In the genomic region with DNA sequence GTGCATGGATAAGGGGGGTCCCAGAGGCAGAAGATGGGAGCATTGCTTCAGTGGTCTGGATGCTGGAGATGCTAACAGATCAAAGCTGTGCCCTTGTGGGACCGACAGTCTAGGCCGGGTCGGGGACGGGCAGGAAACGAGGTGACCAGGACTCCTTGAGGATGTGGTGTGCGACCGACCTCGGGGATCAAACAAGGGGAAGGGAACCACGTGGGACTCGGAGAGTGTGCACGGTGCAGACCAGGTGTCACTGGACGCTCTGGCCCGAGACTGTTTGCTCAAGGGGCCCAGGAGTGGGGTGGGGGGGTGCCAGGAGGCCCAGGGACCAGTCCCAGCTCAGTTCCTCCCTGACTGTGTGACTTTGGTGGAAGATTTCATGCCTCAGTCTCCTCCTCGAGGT, we compare ENCODE assay signal across 1 cellular context.
A peak's percentile ranks its signal among the peaks of the same experiment; 100 is the strongest.
TF ChIP-seq lines count a peak whose summit lies in the region.

No MANE protein-coding gene starts in this region.

TF ChIP-seq in HepG2, 621 proteins besides CTCF, POLR2A, EP300 and RAD21 (continued from another document):
- TF ChIP-seq, protein P1, sequence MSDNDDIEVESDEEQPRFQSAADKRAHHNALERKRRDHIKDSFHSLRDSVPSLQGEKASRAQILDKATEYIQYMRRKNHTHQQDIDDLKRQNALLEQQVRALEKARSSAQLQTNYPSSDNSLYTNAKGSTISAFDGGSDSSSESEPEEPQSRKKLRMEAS (IDR thresholded peaks at IDR 0.05), result peak; percentile 88
- TF ChIP-seq ZNF34 (CRISPR knock-in tag; IDR thresholded peaks at IDR 0.05; ENCODE audit: borderline replicate concordance) (no peak), KDM5B (CRISPR knock-in tag; IDR thresholded peaks at IDR 0.05; ENCODE audit: borderline replicate concordance) (no peak), MAZ (IDR thresholded peaks at IDR 0.05; ENCODE audit: borderline replicate concordance, low read depth, low read length) (no peak), MAZ (CRISPR knock-in tag; IDR thresholded peaks at IDR 0.05; ENCODE audit: low read depth) (no peak), CEBPB (IDR thresholded peaks at IDR 0.05; ENCODE audit: borderline replicate concordance, low read depth, low read length) (no peak), MIXL1 (CRISPR knock-in tag; IDR thresholded peaks at IDR 0.05) (no peak), GLI4 (CRISPR knock-in tag; IDR thresholded peaks at IDR 0.05; ENCODE audit: borderline replicate concordance) (no peak), ZNF629 (CRISPR knock-in tag; conservative IDR thresholded peaks at IDR 0.05) (peak; percentile 70), ZNF879 (CRISPR knock-in tag; IDR thresholded peaks at IDR 0.05) (no peak), RXRB (CRISPR knock-in tag; IDR thresholded peaks at IDR 0.05; ENCODE audit: borderline replicate concordance) (0 out of 2 replicates have a peak, but pooled peaks have one; percentile 33), BRD4 (CRISPR knock-in tag; IDR thresholded peaks at IDR 0.05) (no peak), KDM5A (IDR thresholded peaks at IDR 0.05; ENCODE audit: borderline replicate concordance, low read length) (no peak), ZNF101 (CRISPR knock-in tag; IDR thresholded peaks at IDR 0.05; ENCODE audit: borderline replicate concordance, low read depth) (no peak), SRSF4 (IDR thresholded peaks at IDR 0.05; ENCODE audit: low read depth, low read length, poor library complexity, severe bottlenecking) (no peak), FOXJ3 (CRISPR knock-in tag; IDR thresholded peaks at IDR 0.05; ENCODE audit: borderline replicate concordance) (no peak), CC2D1A (CRISPR knock-in tag; IDR thresholded peaks at IDR 0.05) (no peak), RARA (CRISPR knock-in tag; IDR thresholded peaks at IDR 0.05) (peak; percentile 45), SPEN (CRISPR knock-in tag; IDR thresholded peaks at IDR 0.05; ENCODE audit: low read depth) (no peak), GPN1 (CRISPR knock-in tag; IDR thresholded peaks at IDR 0.05; ENCODE audit: borderline replicate concordance) (no peak), ZSCAN30 (CRISPR knock-in tag; IDR thresholded peaks at IDR 0.05) (no peak), MTA1 (CRISPR knock-in tag; IDR thresholded peaks at IDR 0.05; ENCODE audit: borderline replicate concordance) (peak; percentile 19; the same call in 1 of the 2 replicates), ZNF788 (CRISPR knock-in tag; IDR thresholded peaks at IDR 0.05; ENCODE audit: borderline replicate concordance) (no peak), SMAD1 (CRISPR knock-in tag; IDR thresholded peaks at IDR 0.05; ENCODE audit: borderline replicate concordance, low read depth) (no peak), HOXA7 (CRISPR knock-in tag; IDR thresholded peaks at IDR 0.05) (no peak)
- TF ChIP-seq, protein P2, sequence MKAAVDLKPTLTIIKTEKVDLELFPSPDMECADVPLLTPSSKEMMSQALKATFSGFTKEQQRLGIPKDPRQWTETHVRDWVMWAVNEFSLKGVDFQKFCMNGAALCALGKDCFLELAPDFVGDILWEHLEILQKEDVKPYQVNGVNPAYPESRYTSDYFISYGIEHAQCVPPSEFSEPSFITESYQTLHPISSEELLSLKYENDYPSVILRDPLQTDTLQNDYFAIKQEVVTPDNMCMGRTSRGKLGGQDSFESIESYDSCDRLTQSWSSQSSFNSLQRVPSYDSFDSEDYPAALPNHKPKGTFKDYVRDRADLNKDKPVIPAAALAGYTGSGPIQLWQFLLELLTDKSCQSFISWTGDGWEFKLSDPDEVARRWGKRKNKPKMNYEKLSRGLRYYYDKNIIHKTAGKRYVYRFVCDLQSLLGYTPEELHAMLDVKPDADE (CRISPR knock-in tag; IDR thresholded peaks at IDR 0.05), result no peak
- TF ChIP-seq, protein P3, sequence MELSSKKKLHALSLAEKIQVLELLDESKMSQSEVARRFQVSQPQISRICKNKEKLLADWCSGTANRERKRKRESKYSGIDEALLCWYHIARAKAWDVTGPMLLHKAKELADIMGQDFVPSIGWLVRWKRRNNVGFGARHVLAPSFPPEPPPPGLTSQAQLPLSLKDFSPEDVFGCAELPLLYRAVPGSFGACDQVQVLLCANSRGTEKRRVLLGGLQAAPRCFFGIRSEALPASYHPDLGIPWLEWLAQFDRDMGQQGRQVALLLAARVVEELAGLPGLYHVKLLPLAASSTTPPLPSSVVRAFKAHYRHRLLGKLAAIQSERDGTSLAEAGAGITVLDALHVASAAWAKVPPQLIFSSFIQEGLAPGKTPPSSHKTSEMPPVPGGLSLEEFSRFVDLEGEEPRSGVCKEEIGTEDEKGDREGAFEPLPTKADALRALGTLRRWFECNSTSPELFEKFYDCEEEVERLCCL (CRISPR knock-in tag; IDR thresholded peaks at IDR 0.05; ENCODE audit: borderline replicate concordance), result no peak
- TF ChIP-seq, protein P4, sequence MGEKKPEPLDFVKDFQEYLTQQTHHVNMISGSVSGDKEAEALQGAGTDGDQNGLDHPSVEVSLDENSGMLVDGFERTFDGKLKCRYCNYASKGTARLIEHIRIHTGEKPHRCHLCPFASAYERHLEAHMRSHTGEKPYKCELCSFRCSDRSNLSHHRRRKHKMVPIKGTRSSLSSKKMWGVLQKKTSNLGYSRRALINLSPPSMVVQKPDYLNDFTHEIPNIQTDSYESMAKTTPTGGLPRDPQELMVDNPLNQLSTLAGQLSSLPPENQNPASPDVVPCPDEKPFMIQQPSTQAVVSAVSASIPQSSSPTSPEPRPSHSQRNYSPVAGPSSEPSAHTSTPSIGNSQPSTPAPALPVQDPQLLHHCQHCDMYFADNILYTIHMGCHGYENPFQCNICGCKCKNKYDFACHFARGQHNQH (CRISPR knock-in tag; IDR thresholded peaks at IDR 0.05), result no peak
- TF ChIP-seq, protein P5, sequence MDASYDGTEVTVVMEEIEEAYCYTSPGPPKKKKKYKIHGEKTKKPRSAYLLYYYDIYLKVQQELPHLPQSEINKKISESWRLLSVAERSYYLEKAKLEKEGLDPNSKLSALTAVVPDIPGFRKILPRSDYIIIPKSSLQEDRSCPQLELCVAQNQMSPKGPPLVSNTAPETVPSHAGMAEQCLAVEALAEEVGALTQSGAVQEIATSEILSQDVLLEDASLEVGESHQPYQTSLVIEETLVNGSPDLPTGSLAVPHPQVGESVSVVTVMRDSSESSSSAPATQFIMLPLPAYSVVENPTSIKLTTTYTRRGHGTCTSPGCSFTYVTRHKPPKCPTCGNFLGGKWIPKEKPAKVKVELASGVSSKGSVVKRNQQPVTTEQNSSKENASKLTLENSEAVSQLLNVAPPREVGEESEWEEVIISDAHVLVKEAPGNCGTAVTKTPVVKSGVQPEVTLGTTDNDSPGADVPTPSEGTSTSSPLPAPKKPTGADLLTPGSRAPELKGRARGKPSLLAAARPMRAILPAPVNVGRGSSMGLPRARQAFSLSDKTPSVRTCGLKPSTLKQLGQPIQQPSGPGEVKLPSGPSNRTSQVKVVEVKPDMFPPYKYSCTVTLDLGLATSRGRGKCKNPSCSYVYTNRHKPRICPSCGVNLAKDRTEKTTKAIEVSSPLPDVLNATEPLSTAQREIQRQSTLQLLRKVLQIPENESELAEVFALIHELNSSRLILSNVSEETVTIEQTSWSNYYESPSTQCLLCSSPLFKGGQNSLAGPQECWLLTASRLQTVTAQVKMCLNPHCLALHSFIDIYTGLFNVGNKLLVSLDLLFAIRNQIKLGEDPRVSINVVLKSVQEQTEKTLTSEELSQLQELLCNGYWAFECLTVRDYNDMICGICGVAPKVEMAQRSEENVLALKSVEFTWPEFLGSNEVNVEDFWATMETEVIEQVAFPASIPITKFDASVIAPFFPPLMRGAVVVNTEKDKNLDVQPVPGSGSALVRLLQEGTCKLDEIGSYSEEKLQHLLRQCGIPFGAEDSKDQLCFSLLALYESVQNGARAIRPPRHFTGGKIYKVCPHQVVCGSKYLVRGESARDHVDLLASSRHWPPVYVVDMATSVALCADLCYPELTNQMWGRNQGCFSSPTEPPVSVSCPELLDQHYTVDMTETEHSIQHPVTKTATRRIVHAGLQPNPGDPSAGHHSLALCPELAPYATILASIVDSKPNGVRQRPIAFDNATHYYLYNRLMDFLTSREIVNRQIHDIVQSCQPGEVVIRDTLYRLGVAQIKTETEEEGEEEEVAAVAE (CRISPR knock-in tag; IDR thresholded peaks at IDR 0.05; ENCODE audit: borderline replicate concordance), result no peak
- TF ChIP-seq, protein P6, sequence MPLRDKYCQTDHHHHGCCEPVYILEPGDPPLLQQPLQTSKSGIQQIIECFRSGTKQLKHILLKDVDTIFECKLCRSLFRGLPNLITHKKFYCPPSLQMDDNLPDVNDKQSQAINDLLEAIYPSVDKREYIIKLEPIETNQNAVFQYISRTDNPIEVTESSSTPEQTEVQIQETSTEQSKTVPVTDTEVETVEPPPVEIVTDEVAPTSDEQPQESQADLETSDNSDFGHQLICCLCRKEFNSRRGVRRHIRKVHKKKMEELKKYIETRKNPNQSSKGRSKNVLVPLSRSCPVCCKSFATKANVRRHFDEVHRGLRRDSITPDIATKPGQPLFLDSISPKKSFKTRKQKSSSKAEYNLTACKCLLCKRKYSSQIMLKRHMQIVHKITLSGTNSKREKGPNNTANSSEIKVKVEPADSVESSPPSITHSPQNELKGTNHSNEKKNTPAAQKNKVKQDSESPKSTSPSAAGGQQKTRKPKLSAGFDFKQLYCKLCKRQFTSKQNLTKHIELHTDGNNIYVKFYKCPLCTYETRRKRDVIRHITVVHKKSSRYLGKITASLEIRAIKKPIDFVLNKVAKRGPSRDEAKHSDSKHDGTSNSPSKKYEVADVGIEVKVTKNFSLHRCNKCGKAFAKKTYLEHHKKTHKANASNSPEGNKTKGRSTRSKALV (CRISPR knock-in tag; IDR thresholded peaks at IDR 0.05), result no peak
- TF ChIP-seq, protein P7, sequence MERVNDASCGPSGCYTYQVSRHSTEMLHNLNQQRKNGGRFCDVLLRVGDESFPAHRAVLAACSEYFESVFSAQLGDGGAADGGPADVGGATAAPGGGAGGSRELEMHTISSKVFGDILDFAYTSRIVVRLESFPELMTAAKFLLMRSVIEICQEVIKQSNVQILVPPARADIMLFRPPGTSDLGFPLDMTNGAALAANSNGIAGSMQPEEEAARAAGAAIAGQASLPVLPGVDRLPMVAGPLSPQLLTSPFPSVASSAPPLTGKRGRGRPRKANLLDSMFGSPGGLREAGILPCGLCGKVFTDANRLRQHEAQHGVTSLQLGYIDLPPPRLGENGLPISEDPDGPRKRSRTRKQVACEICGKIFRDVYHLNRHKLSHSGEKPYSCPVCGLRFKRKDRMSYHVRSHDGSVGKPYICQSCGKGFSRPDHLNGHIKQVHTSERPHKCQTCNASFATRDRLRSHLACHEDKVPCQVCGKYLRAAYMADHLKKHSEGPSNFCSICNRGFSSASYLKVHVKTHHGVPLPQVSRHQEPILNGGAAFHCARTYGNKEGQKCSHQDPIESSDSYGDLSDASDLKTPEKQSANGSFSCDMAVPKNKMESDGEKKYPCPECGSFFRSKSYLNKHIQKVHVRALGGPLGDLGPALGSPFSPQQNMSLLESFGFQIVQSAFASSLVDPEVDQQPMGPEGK (CRISPR knock-in tag; IDR thresholded peaks at IDR 0.05), result peak; percentile 54; the same call in 1 of the 2 replicates
- TF ChIP-seq, protein P8, sequence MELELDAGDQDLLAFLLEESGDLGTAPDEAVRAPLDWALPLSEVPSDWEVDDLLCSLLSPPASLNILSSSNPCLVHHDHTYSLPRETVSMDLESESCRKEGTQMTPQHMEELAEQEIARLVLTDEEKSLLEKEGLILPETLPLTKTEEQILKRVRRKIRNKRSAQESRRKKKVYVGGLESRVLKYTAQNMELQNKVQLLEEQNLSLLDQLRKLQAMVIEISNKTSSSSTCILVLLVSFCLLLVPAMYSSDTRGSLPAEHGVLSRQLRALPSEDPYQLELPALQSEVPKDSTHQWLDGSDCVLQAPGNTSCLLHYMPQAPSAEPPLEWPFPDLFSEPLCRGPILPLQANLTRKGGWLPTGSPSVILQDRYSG (CRISPR knock-in tag; IDR thresholded peaks at IDR 0.05), result no peak
- TF ChIP-seq, protein P9, sequence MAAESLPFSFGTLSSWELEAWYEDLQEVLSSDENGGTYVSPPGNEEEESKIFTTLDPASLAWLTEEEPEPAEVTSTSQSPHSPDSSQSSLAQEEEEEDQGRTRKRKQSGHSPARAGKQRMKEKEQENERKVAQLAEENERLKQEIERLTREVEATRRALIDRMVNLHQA (CRISPR knock-in tag; IDR thresholded peaks at IDR 0.05), result no peak
- TF ChIP-seq, protein P10, sequence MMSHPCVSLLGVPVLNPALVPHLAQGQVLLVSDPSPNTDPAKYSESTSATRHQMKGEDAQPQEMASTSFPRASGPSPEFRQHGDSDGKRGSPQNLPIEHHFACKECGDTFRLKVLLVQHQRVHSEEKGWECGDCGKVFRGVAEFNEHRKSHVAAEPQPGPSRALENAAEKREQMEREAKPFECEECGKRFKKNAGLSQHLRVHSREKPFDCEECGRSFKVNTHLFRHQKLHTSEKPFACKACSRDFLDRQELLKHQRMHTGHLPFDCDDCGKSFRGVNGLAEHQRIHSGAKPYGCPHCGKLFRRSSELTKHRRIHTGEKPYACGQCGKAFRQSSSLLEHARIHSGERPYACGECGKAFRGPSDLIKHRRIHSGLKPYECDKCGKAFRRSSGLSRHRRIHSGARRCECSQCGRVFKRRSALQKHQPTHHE (CRISPR knock-in tag; IDR thresholded peaks at IDR 0.05; ENCODE audit: borderline replicate concordance), result no peak
TF ChIP-seq in HepG2: peak in this region for 26.
